In the genomic region with DNA sequence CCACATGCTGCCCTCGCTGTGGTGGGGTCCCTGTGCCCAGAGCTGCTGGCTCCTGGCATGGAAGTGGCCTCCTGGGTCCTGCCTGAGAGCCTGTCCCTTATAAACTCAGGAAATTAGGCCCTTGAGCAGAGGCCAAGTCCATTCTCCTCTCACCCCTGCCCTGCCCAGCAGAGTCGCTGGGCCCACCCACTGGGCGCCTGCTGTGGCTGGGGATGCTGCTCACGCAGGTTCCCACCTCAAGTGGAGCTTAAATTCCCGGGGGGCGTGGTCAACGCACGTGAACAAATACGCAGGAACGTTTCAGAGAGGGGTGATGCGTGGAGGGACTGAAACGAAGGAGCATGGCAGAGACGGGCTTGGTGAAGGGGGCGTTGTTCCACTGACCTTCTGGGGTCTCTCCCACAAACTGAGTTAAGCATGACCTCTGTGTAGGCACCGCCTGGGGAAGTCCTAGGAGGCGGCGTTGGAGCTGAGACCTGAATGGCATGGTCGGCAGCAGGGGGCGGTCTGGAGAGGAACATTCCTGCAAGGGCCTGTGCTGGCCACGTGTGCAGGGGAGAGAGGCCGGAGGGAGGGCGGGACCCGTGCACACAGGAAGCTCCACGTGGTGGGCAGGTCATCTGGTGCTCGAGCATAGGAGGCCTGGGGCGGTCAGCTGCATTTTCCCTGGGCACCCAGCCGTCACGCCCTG, we compare ENCODE assay signal across 10 cellular contexts.
A peak's percentile ranks its signal among the peaks of the same experiment; 100 is the strongest.
DNase-seq lines count a peak whose midpoint lies in the region.
"Had no signal": no experiment of that assay in that cellular context is flagged by ENCODE, and none has a peak within 500 bp of the region (broad histone marks: within the 10 kb centered on the region; RNA-seq: fewer than 3 reads in every experiment).

No MANE protein-coding gene starts in this region.

- peak; percentile 23 for DNase-seq in DMS153 (lab: John Stamatoyannopoulos, UW)
- no peak for DNase-seq in DMS153 treated with DMSO at 0.1 percent for 48 hours (lab: John Stamatoyannopoulos, UW; ENCODE audit: unreplicated experiment)
- DNase-seq in amniotic epithelial cell (ENCODE audit: low read depth) = peak; percentile 72
- peak; percentile 61 for DNase-seq in iris pigment epithelial cell (ENCODE audit: low read depth)
- DNase-seq in substantia nigra (lab: John Stamatoyannopoulos, UW) = no peak
- no peak for DNase-seq in GOT3 (lab: John Stamatoyannopoulos, UW)
- DNase-seq in stimulated activated CD4-positive, alpha-beta T cell treated with anti-CD3 and anti-CD28 coated beads, Interleukin-1b, Interleukin-23, amount 100 ng/mL, for 48 hours = no peak
- DNase-seq in SHP77 treated with DMSO at 0.1 percent for 48 hours (lab: John Stamatoyannopoulos, UW) = no peak
- DNase-seq: activated CD8-positive, alpha-beta memory T cell treated with anti-CD3 and anti-CD28 coated beads for 24 hours; aorta had no signal

- peak overlapping the region; percentile 53 for H3K27ac ChIP-seq in substantia nigra (ENCODE audit: low read depth, low read length, poor library complexity, severe bottlenecking)

Comparison
In these comparisons a context has a peak if more than half of its experiments do, and no peak if none do; other contexts are left out.
1. DNase-seq: peak in DMS153 (single experiment), amniotic epithelial cell (single experiment) and iris pigment epithelial cell (single experiment); none in DMS153 treated with DMSO at 0.1 percent for 48 hours (single experiment), substantia nigra (0 of 49), GOT3 (single experiment), stimulated activated CD4-positive, alpha-beta T cell treated with anti-CD3 and anti-CD28 coated beads, Interleukin-1b, Interleukin-23, amount 100 ng/mL, for 48 hours (single experiment) and SHP77 treated with DMSO at 0.1 percent for 48 hours (single experiment).